Comparison of ENCODE assay signal across 1 cellular context in genomic region chr3:37800022-37800493, GRCh38.
TF ChIP-seq lines count a peak whose summit lies in the region.

No MANE protein-coding gene starts in this region.

TF ChIP-seq in HepG2, 621 proteins besides CTCF, POLR2A, EP300 and RAD21 (continued from another document):
- no peak for TF ChIP-seq HBP1 (CRISPR knock-in tag; IDR thresholded peaks at IDR 0.05; ENCODE audit: low read depth)
- TF ChIP-seq ZNF253 (CRISPR knock-in tag; IDR thresholded peaks at IDR 0.05; ENCODE audit: borderline replicate concordance), result no peak
- TF ChIP-seq DPF2 (CRISPR knock-in tag; IDR thresholded peaks at IDR 0.05; ENCODE audit: borderline replicate concordance, low read depth), result no peak
- TF ChIP-seq MEIS1 (CRISPR knock-in tag; IDR thresholded peaks at IDR 0.05; ENCODE audit: borderline replicate concordance), result no peak
- no peak for TF ChIP-seq ZBTB37 (CRISPR knock-in tag; IDR thresholded peaks at IDR 0.05)
- no peak for TF ChIP-seq FOSL1 (CRISPR knock-in tag; IDR thresholded peaks at IDR 0.05; ENCODE audit: borderline replicate concordance)
- TF ChIP-seq SNAPC5 (CRISPR knock-in tag; IDR thresholded peaks at IDR 0.05; ENCODE audit: borderline replicate concordance), result no peak
- no peak for TF ChIP-seq ZNF274 (CRISPR knock-in tag; IDR thresholded peaks at IDR 0.05)
- no peak for TF ChIP-seq LRRFIP1 (CRISPR knock-in tag; conservative IDR thresholded peaks at IDR 0.05)
